ENCODE assay signal across 9 cellular contexts in the genomic region with DNA sequence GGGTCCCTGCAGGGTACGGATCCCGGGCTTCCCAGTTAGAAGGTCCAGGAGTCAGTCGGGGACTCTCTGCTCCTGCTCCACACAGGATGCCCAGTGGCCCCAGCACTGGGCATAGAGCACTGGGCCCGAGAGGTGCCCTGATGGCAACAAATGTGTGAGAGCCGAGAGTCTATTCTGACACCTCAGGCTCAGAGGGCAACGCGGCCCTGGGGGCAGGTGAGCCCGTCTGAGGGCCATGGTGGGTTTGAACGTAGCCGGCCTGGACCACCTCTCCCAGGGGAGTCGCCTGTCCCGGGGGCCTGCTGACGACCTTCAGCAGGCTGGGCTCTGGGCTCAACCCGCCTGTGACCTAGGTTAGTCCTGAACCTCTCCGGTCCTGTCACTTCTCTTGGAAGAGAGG. TPM values are rescaled to one million over a fixed set of nuclear protein-coding genes. Genes with fewer than 3 reads are reported as not detected.
"Had no signal": no experiment of that assay in that cellular context is flagged by ENCODE, and none has a peak within 500 bp of the region (broad histone marks: within the 10 kb centered on the region; RNA-seq: fewer than 3 reads in every experiment).

No MANE protein-coding gene starts in this region.

RNA-seq across cellular contexts. Expression of a gene that starts 23.2 kb away (rescaled TPM):
- total RNA-seq: OCI-LY7, PC-3, Right ventricle myocardium inferior, Right ventricle myocardium superior, RPMI7951, SJCRH30, SJSA1, SK-MEL-5 had no signal
- polyA plus RNA-seq: SK-N-SH had no signal
